Comparison of ENCODE assay signal across 22 cellular contexts in the genomic region with DNA sequence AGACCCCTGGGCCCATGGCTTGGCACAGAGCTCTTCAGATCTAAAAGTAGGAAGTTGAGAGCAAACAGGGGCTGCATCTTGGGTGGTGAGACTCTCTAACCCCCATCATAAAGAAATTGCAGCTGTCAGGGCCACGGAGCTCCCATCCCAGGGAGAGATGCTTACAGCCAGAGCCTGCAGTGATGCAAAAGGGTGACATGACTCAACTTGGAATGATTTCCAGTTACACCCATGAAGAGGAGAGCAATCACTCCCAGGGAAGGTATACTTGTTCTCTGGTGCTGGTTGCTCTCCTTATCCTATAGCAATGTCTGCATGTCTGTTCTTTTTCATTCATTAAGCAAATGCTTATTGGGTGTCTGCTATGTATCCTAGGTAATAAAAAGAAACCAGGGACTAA.
"Had no signal": no experiment of that assay in that cellular context is flagged by ENCODE, and none has a peak within 500 bp of the region (broad histone marks: within the 10 kb centered on the region; RNA-seq: fewer than 3 reads in every experiment).

No MANE protein-coding gene starts in this region.

- H2AFZ ChIP-seq: PC-9 had no signal

- H3K36me3 ChIP-seq: brain microvascular endothelial cell, MG63, WERI-Rb-1 had no signal

- H3K9me3 ChIP-seq: MG63 had no signal

- H3K4me2 ChIP-seq: PC-9 had no signal

- ATAC-seq: activated CD8-positive, alpha-beta T cell treated with anti-CD3 and anti-CD28 coated beads for 36 hours; activated T-cell treated with anti-CD3 and anti-CD28 coated beads, Interleukin-2, amount 50 U/mL, for 72 hours; Right ventricle myocardium inferior had no signal

- H3K27me3 ChIP-seq: brain microvascular endothelial cell, MG63 had no signal

- H3K27ac ChIP-seq: brain microvascular endothelial cell, PC-9, SK-N-MC, WERI-Rb-1 had no signal

- DNase-seq: activated CD4-positive, alpha-beta T cell treated with anti-CD3 and anti-CD28 coated beads for 4 hours; activated CD8-positive, alpha-beta memory T cell treated with anti-CD3 and anti-CD28 coated beads, Interleukin-2, amount 50 U/mL, for 4 hours; activated CD8-positive, alpha-beta T cell treated with anti-CD3 and anti-CD28 coated beads for 36 hours; activated gamma-delta T cell treated with Interleukin-2 at 50 U/mL for 16 hours; activated naive CD4-positive, alpha-beta T cell treated with anti-CD3 and anti-CD28 coated beads, Interleukin-2, amount 10 ng/mL, durations not matched to agents 7 days and 5 days; activated naive CD8-positive, alpha-beta T cell treated with anti-CD3 and anti-CD28 coated beads for 36 hours; activated T-cell treated with anti-CD3 and anti-CD28 coated beads, Interleukin-2, amount 50 U/mL, for 72 hours; brain microvascular endothelial cell; caudate nucleus; MG63; MV-4-11; NCI-H1092 treated with DMSO at 0.1 percent for 48 hours; NCI-H1417 treated with DMSO at 0.1 percent for 48 hours; NCI-H1694; NCI-H2029; NCI-H2107; NCI-H510A treated with DMSO at 0.1 percent for 48 hours; PC-9; T-helper 1 cell; WERI-Rb-1 had no signal

- H3K4me3 ChIP-seq: MG63, PC-9, SK-N-MC had no signal
